1 cellular context compared by ENCODE assay signal in genomic region chr6:85419046-85419759, GRCh38.
TF ChIP-seq lines count a peak whose summit lies in the region.

No MANE protein-coding gene starts in this region.

TF ChIP-seq in SK-N-SH, 30 proteins besides CTCF, POLR2A, EP300 and RAD21 (continued from another document):
- TF ChIP-seq, protein P1, sequence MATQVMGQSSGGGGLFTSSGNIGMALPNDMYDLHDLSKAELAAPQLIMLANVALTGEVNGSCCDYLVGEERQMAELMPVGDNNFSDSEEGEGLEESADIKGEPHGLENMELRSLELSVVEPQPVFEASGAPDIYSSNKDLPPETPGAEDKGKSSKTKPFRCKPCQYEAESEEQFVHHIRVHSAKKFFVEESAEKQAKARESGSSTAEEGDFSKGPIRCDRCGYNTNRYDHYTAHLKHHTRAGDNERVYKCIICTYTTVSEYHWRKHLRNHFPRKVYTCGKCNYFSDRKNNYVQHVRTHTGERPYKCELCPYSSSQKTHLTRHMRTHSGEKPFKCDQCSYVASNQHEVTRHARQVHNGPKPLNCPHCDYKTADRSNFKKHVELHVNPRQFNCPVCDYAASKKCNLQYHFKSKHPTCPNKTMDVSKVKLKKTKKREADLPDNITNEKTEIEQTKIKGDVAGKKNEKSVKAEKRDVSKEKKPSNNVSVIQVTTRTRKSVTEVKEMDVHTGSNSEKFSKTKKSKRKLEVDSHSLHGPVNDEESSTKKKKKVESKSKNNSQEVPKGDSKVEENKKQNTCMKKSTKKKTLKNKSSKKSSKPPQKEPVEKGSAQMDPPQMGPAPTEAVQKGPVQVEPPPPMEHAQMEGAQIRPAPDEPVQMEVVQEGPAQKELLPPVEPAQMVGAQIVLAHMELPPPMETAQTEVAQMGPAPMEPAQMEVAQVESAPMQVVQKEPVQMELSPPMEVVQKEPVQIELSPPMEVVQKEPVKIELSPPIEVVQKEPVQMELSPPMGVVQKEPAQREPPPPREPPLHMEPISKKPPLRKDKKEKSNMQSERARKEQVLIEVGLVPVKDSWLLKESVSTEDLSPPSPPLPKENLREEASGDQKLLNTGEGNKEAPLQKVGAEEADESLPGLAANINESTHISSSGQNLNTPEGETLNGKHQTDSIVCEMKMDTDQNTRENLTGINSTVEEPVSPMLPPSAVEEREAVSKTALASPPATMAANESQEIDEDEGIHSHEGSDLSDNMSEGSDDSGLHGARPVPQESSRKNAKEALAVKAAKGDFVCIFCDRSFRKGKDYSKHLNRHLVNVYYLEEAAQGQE (IDR thresholded peaks at IDR 0.05; ENCODE audit: low read depth, low read length): no peak
- no peak for TF ChIP-seq RXRA (IDR thresholded peaks at IDR 0.05; ENCODE audit: borderline replicate concordance, low read depth)
- TF ChIP-seq, protein P2, sequence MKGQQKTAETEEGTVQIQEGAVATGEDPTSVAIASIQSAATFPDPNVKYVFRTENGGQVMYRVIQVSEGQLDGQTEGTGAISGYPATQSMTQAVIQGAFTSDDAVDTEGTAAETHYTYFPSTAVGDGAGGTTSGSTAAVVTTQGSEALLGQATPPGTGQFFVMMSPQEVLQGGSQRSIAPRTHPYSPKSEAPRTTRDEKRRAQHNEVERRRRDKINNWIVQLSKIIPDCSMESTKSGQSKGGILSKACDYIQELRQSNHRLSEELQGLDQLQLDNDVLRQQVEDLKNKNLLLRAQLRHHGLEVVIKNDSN (IDR thresholded peaks at IDR 0.05; ENCODE audit: borderline replicate concordance, low read depth): no peak
- no peak for TF ChIP-seq FOSL2 (IDR thresholded peaks at IDR 0.05; ENCODE audit: borderline replicate concordance, low read depth)
- no peak for TF ChIP-seq FOXJ3 (CRISPR knock-in tag; IDR thresholded peaks at IDR 0.05)
- no peak for TF ChIP-seq RFX5 (IDR thresholded peaks at IDR 0.05; ENCODE audit: low read length)
- TF ChIP-seq ZBTB33 (IDR thresholded peaks at IDR 0.05; ENCODE audit: borderline replicate concordance, low read depth): no peak
- TF ChIP-seq CHD2 (IDR thresholded peaks at IDR 0.05; ENCODE audit: low read length, partially characterized antibody): no peak
